10 cellular contexts compared by ENCODE assay signal in genomic region chr2:241817126-241817820, GRCh38. TPM values are rescaled to one million over a fixed set of nuclear protein-coding genes. Genes with fewer than 3 reads are reported as not detected.
DNase-seq lines count a peak whose midpoint lies in the region; ATAC-seq and TF ChIP-seq lines count a peak whose summit lies in the region.
"Had no signal": no experiment of that assay in that cellular context is flagged by ENCODE, and none has a peak within 500 bp of the region (broad histone marks: within the 10 kb centered on the region; RNA-seq: fewer than 3 reads in every experiment).

No MANE protein-coding gene starts in this region.

- no peak overlapping the region for H2AK5ac ChIP-seq in H9 (ENCODE audit: insufficient read length, low read length)

- H3K56ac ChIP-seq in H9 (ENCODE audit: insufficient read length, low read depth, low read length), result no peak overlapping the region

- DNase-seq in H9, result peak; percentile 37
- peak; percentile 29 for DNase-seq in dermis blood vessel endothelial cell
- peak; percentile 19 for DNase-seq in natural killer cell
- no peak for DNase-seq in NCI-H82 treated with DMSO at 0.1 percent for 48 hours (lab: John Stamatoyannopoulos, UW; ENCODE audit: unreplicated experiment)
- DNase-seq in NCI-H226, result no peak
- DNase-seq in NCI-H1417 treated with DMSO at 0.1 percent for 48 hours (lab: John Stamatoyannopoulos, UW), result no peak
- no peak for DNase-seq in NCI-H345 (lab: John Stamatoyannopoulos, UW)
- DNase-seq: NCI-H1436 treated with DMSO at 0.1 percent for 48 hours had no signal

- H2BK12ac ChIP-seq in H9 (ENCODE audit: insufficient read length, low read depth, low read length), result no peak overlapping the region

- H3K4me3 Mint-ChIP-seq in H9, result 0 out of 5 replicates have a peak overlapping the region, but pooled peaks of 1 of the 2 experiments have one; percentile 26
- H3K4me3 Mint-ChIP-seq in natural killer cell, result peak overlapping the region; percentile 21
- H3K4me3 Mint-ChIP-seq: mesothelial cell of epicardium had no signal

- no peaks in the 10 kb centered on the region for H3K9me3 ChIP-seq in DOHH2 (ENCODE audit: control insufficient read depth, insufficient read depth, low read length)
- H3K9me3 ChIP-seq in H9 (ENCODE audit: control insufficient read depth, low read depth, low read length), result no peaks in the 10 kb centered on the region

- H3K27me3 ChIP-seq in DOHH2 (ENCODE audit: control insufficient read depth, low read length) (no peaks in the 10 kb centered on the region), H9 (ENCODE audit: insufficient read depth, low read length) (no peaks in the 10 kb centered on the region)

- H3K23me2 ChIP-seq in H9 (ENCODE audit: insufficient read length, low read depth, low read length, poor library complexity, severe bottlenecking), result no peaks in the 10 kb centered on the region

- H3K4me2 ChIP-seq in DOHH2 (ENCODE audit: low read length) (peak overlapping the region; percentile 14; the same call in 1 of the 2 replicates), H9 (ENCODE audit: insufficient read depth, insufficient read length, low read length) (no peak overlapping the region)

- H3K9ac ChIP-seq in H9 (ENCODE audit: extremely low read depth, insufficient read length, low read length), result no peak overlapping the region

- H3K27me3 Mint-ChIP-seq in H9 (ENCODE audit: low read depth) (no peaks in the 10 kb centered on the region; the same call in 1 of the 2 replicates), natural killer cell (ENCODE audit: low read depth in 2 of 2) (peaks cover 0 to 5% of the 10 kb centered on the region in 2 donors)

- no peak overlapping the region for H3K4ac ChIP-seq in H9 (ENCODE audit: low read depth, low read length)

- H3K79me1 ChIP-seq in H9 (ENCODE audit: insufficient read depth, low read depth, low read length, poor library complexity, severe bottlenecking), result no peaks in the 10 kb centered on the region

- H3T11ph ChIP-seq in H9 (ENCODE audit: low read length), result no peak overlapping the region

- no peak overlapping the region for H2BK120ac ChIP-seq in H9 (ENCODE audit: low read depth, low read length, poor library complexity, severe bottlenecking)

- H3K4me1 ChIP-seq in DOHH2 (ENCODE audit: control insufficient read depth, low read length), result peaks cover 29% of the 10 kb centered on the region
- no peaks in the 10 kb centered on the region for H3K4me1 ChIP-seq in H9 (ENCODE audit: insufficient read depth, low read length)

- H4K20me1 ChIP-seq in DOHH2 (ENCODE audit: control insufficient read depth, insufficient read depth, low read depth, low read length) (no peaks in the 10 kb centered on the region), H9 (ENCODE audit: control insufficient read depth, insufficient read depth, insufficient read length) (no peaks in the 10 kb centered on the region)

- no peak overlapping the region for H4K5ac ChIP-seq in H9 (ENCODE audit: insufficient read length, low read depth, low read length)

- no peak for TF ChIP-seq CTCF in DOHH2 (IDR thresholded peaks at IDR 0.05; ENCODE audit: low read depth, low read length, poor library complexity, severe bottlenecking)
- TF ChIP-seq CTCF in H9 (conservative IDR thresholded peaks at IDR 0.05), result no peak
- TF ChIP-seq CTCF in natural killer cell (IDR thresholded peaks at IDR 0.05), result no peak

- ATAC-seq in natural killer cell, result peak in 2 of 3 donors; percentile 28 to 33

- H3K9me3 Mint-ChIP-seq in H9 (no peaks in the 10 kb centered on the region; a peak in 2 of 5 replicates), natural killer cell (no peaks in the 10 kb centered on the region)
- H3K9me3 Mint-ChIP-seq: mesothelial cell of epicardium had no signal

- H4K91ac ChIP-seq in H9 (ENCODE audit: insufficient read length, low read depth, low read length), result no peak overlapping the region

- H3K23ac ChIP-seq in H9 (ENCODE audit: insufficient read length, low read depth, low read length), result no peak overlapping the region

- no peak overlapping the region for H4K8ac ChIP-seq in H9 (replicated peaks; ENCODE audit: insufficient read length, low read depth, low read length)

- H3K36me3 Mint-ChIP-seq in H9 (ENCODE audit: insufficient read depth in 1 of 3, low read depth in 3 of 3) (no peaks in the 10 kb centered on the region; a peak in 1 of 7 replicates), natural killer cell (no peaks in the 10 kb centered on the region)
- H3K36me3 Mint-ChIP-seq: mesothelial cell of epicardium had no signal

- no peak overlapping the region for H3K18ac ChIP-seq in H9 (ENCODE audit: insufficient read length, low read depth, low read length)

- no peak overlapping the region for H2BK5ac ChIP-seq in H9 (ENCODE audit: insufficient read length, low read length)

- H3K4me3 ChIP-seq in DOHH2 (ENCODE audit: low read length), result no peak overlapping the region

- WGBS in H9 (ENCODE audit: extremely low coverage, insufficient read length, low lambda C conversion rate), result no CpG with 5 or more reads among the region's 16 CpGs

- H3K79me2 ChIP-seq in DOHH2 (ENCODE audit: control insufficient read depth, low read length) (no peaks in the 10 kb centered on the region), H9 (ENCODE audit: insufficient read depth, low read length) (no peaks in the 10 kb centered on the region)

- peak overlapping the region in 1 of 3 experiments; percentile 13; a peak in 1 of 7 replicates for H3K27ac Mint-ChIP-seq in H9
- H3K27ac Mint-ChIP-seq in natural killer cell, result no peak overlapping the region
- H3K27ac Mint-ChIP-seq: mesothelial cell of epicardium had no signal

- H3K9me2 ChIP-seq in DOHH2 (replicated peaks; ENCODE audit: control insufficient read depth, low read length), result no peaks in the 10 kb centered on the region

- H2BK20ac ChIP-seq in H9 (ENCODE audit: low read depth, low read length, poor library complexity, severe bottlenecking), result no peak overlapping the region

- peaks cover 9 to 18% of the 10 kb centered on the region in 2 experiments for H3K4me1 Mint-ChIP-seq in H9
- peaks cover 7 to 23% of the 10 kb centered on the region in 2 donors for H3K4me1 Mint-ChIP-seq in natural killer cell

- no peak overlapping the region for H2AFZ ChIP-seq in H9 (ENCODE audit: low read length)

- no peak overlapping the region; the same call in 1 of the 2 replicates for H3K14ac ChIP-seq in H9 (ENCODE audit: insufficient read depth, low read length)

- H3K27ac ChIP-seq in DOHH2 (ENCODE audit: low read depth, low read length) (no peak overlapping the region), H9 (ENCODE audit: insufficient read length, low read depth, low read length) (no peak overlapping the region)

- no peak overlapping the region for H2BK15ac ChIP-seq in H9 (ENCODE audit: low read depth, low read length)

- H3F3A ChIP-seq in DOHH2 (ENCODE audit: control insufficient read depth, insufficient read depth), result no peaks in the 10 kb centered on the region

- intact Hi-C loops in natural killer cell (cut with micrococcal nuclease), result no loop called here

- H3K36me3 ChIP-seq in DOHH2 (ENCODE audit: control insufficient read depth, low read length), result no peaks in the 10 kb centered on the region

RNA-seq across cellular contexts. Expression of gene NEU4, which starts 8.3 kb away (rescaled TPM):
- total RNA-seq in H9 (2021), result 0.42 and 0.70 TPM in 2 replicates
- total RNA-seq in dermis blood vessel endothelial cell, result not detected in 2 replicates
- total RNA-seq in natural killer cell, result 1 to 10 TPM in 2 of 3 donors, under 1 TPM in 1; 0.39 to 6.6 (median 2.2) TPM

RNA-seq across cellular contexts. Expression of gene GAL3ST2, which starts 40.7 kb away (rescaled TPM):
- 0.33 and 0.37 TPM in 2 replicates for total RNA-seq in H9 (2021)
- total RNA-seq in dermis blood vessel endothelial cell, result not detected in 2 replicates
- under 1 TPM in 1 of 3 donors, not detected in 2; 0.88 TPM for total RNA-seq in natural killer cell

RNA-seq across cellular contexts. Expression of gene PDCD1, which starts 41.4 kb away (rescaled TPM):
- total RNA-seq in H9 (2021) (1.4 and 1.6 TPM in 2 replicates), dermis blood vessel endothelial cell (not detected in 2 replicates), natural killer cell (under 1 TPM in 1 of 3 donors, not detected in 2; 0.45 TPM)
- total RNA-seq: mesothelial cell of epicardium had no signal

RNA-seq across cellular contexts. Expression of gene RTP5, which starts 52.3 kb away (rescaled TPM):
- total RNA-seq in H9 (2021) (not detected in 2 replicates), dermis blood vessel endothelial cell (not detected in 2 replicates), natural killer cell (1 to 10 TPM in 1 of 3 donors, under 1 TPM in 2; 0.47 to 1.7 (median 0.68) TPM)
- total RNA-seq: mesothelial cell of epicardium had no signal

Comparison
In these comparisons a context has a peak if more than half of its experiments do, and no peak if none do; other contexts are left out.
1. DNase-seq: peak in H9 (single experiment), dermis blood vessel endothelial cell (single experiment) and natural killer cell (single experiment); none in NCI-H82 treated with DMSO at 0.1 percent for 48 hours (single experiment), NCI-H226 (single experiment), NCI-H1417 treated with DMSO at 0.1 percent for 48 hours (single experiment) and NCI-H345 (single experiment).